In genomic region chr1:153568367-153569099, GRCh38 we compare ENCODE assay signal across 8 cellular contexts. TPM values are rescaled to one million over a fixed set of nuclear protein-coding genes. Genes with fewer than 3 reads are reported as not detected.
DNase-seq lines count a peak whose midpoint lies in the region; ATAC-seq lines count a peak whose summit lies in the region.

No MANE protein-coding gene starts in this region.

- H3K27ac ChIP-seq in esophagus (ENCODE audit: low read depth in 2 of 2, low read length in 1 of 2) (peak overlapping the region; percentile 98 to 100), muscle layer of colon (ENCODE audit: low read depth, low read length) (peak overlapping the region; percentile 45)

- WGBS in esophagus, 2 donors = 7 to 11% methylated on average over 25 of the region's 25 CpGs

- peak overlapping the region; percentile 45 for H3K4me3 ChIP-seq in Jurkat, Clone E6-1 (ENCODE audit: low read length)
- H3K4me3 ChIP-seq in esophagus (ENCODE audit: low read depth in 1 of 2, low read length in 2 of 2) = peak overlapping the region in 1 of 2 donors; percentile 24
- H3K4me3 ChIP-seq in muscle layer of colon (ENCODE audit: low read depth in 1 of 2, low read length in 2 of 2) = peak overlapping the region; percentile 28 to 75

- no peaks in the 10 kb centered on the region for H3K36me3 Mint-ChIP-seq in activated T-cell treated with anti-CD3 and anti-CD28 coated beads, Interleukin-2, amount 50 U/mL, for 24 hours (ENCODE audit: low read depth)

- H3K9me3 ChIP-seq in esophagus (ENCODE audit: control insufficient read depth in 2 of 2, insufficient read depth in 1 of 2, low read depth in 1 of 2, low read length in 1 of 2) (no peaks in the 10 kb centered on the region), muscle layer of colon (ENCODE audit: low read length) (no peaks in the 10 kb centered on the region)

- H3K9ac ChIP-seq in muscle layer of colon (ENCODE audit: low read length) = peak overlapping the region; percentile 35

- H3K4me3 Mint-ChIP-seq in activated T-cell treated with anti-CD3 and anti-CD28 coated beads, Interleukin-2, amount 50 U/mL, for 24 hours = peak overlapping the region; percentile 46

- DNase-seq in COLO829 (ENCODE audit: low spot score) (peak; percentile 93), OCI-M1 (lab: John Stamatoyannopoulos, UW) (peak; percentile 93)
- peak; percentile 65 for DNase-seq in Jurkat, Clone E6-1 (ENCODE audit: low read depth, low spot score)
- DNase-seq in activated T-cell treated with anti-CD3 and anti-CD28 coated beads, Interleukin-2, amount 50 U/mL, for 24 hours = peak; percentile 88
- peak; percentile 94 for DNase-seq in stimulated activated CD8-positive, alpha-beta memory T cell treated with anti-CD3 and anti-CD28 coated beads, Interleukin-4, amount 100 ng/mL, for 48 hours

- ATAC-seq in GM21367 (IDR thresholded peaks at IDR 0.05; ENCODE audit: unreplicated experiment) = no peak

- H3K27me3 Mint-ChIP-seq in activated T-cell treated with anti-CD3 and anti-CD28 coated beads, Interleukin-2, amount 50 U/mL, for 24 hours = no peaks in the 10 kb centered on the region

- peak overlapping the region; percentile 95 for H3K27ac Mint-ChIP-seq in activated T-cell treated with anti-CD3 and anti-CD28 coated beads, Interleukin-2, amount 50 U/mL, for 24 hours

- H3K27me3 ChIP-seq in esophagus (ENCODE audit: control insufficient read depth in 1 of 2, insufficient read depth in 2 of 2, low read length in 2 of 2) (no peaks in the 10 kb centered on the region), muscle layer of colon (ENCODE audit: control insufficient read depth in 1 of 2, insufficient read depth in 2 of 2, low read length in 2 of 2) (no peaks in the 10 kb centered on the region)

- H3K4me1 ChIP-seq in esophagus (ENCODE audit: control insufficient read depth in 2 of 2, insufficient read depth in 2 of 2, low read length in 1 of 2) = peaks cover 5 to 23% of the 10 kb centered on the region in 2 donors
- H3K4me1 ChIP-seq in muscle layer of colon (ENCODE audit: insufficient read depth, low read length) = peaks cover 41% of the 10 kb centered on the region

- H3K9me3 Mint-ChIP-seq in activated T-cell treated with anti-CD3 and anti-CD28 coated beads, Interleukin-2, amount 50 U/mL, for 24 hours = no peaks in the 10 kb centered on the region

- H3K36me3 ChIP-seq in esophagus (ENCODE audit: control insufficient read depth in 2 of 2, insufficient read depth in 2 of 2, low read length in 1 of 2) = peaks cover 0 to 3% of the 10 kb centered on the region in 2 donors
- no peaks in the 10 kb centered on the region for H3K36me3 ChIP-seq in muscle layer of colon (ENCODE audit: insufficient read depth, low read length)

- peaks cover 73% of the 10 kb centered on the region for H3K4me1 Mint-ChIP-seq in activated T-cell treated with anti-CD3 and anti-CD28 coated beads, Interleukin-2, amount 50 U/mL, for 24 hours (ENCODE audit: low read depth)

RNA-seq across cellular contexts. Expression of gene S100A2, which starts 2.9 kb away (rescaled TPM):
- polyA plus RNA-seq in Jurkat, Clone E6-1 (2012; ENCODE audit: insufficient read depth, insufficient read length) = not detected
- 1,000 to 10,000 TPM; 2,831 to 3,591 TPM for polyA plus RNA-seq in esophagus

RNA-seq across cellular contexts. Expression of gene S100A3, which starts 19.5 kb away (rescaled TPM):
- not detected for polyA plus RNA-seq in Jurkat, Clone E6-1 (2012; ENCODE audit: insufficient read depth, insufficient read length)
- polyA plus RNA-seq in esophagus = 10 to 100 TPM; 10.2 to 27.5 TPM

RNA-seq across cellular contexts. Expression of gene S100A4, which starts 22.9 kb away (rescaled TPM):
- polyA plus RNA-seq in Jurkat, Clone E6-1 (2012; ENCODE audit: insufficient read depth, insufficient read length) = 41.9 TPM
- polyA plus RNA-seq in esophagus = 100 to 1,000 TPM; 145 to 249 TPM

RNA-seq across cellular contexts. Expression of gene S100A5, which starts 27.8 kb away (rescaled TPM):
- 1.8 TPM for polyA plus RNA-seq in Jurkat, Clone E6-1 (2012; ENCODE audit: insufficient read depth, insufficient read length)
- polyA plus RNA-seq in esophagus = under 1 TPM in 1 of 2 donors, not detected in 1; 0.11 TPM

RNA-seq across cellular contexts. Expression of gene S100A6, which starts 32.7 kb away (rescaled TPM):
- polyA plus RNA-seq in Jurkat, Clone E6-1 (2012; ENCODE audit: insufficient read depth, insufficient read length) = not detected
- 1,000 to 10,000 TPM in 1 of 2 donors, 100 to 1,000 TPM in 1; 936 to 2,978 TPM for polyA plus RNA-seq in esophagus
